In the genomic region with DNA sequence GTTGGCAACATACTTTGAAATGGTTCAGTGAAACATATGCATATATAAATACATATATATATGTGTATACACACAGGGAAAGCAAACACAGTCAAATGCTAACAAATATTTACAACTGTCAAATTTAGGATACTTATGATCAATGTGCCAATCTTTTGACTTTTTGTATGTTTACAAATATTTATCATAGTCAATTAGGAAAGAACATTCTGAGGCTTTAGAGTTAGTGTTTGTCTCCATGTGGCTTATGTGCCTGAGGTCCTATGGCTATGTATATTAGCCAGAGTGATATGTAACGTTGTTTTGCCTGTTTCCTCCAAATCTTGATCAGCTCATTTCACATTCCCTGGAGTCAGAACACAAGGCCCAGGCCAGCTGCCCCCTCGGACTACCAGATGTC, we compare ENCODE assay signal across 31 cellular contexts.
DNase-seq lines count a peak whose midpoint lies in the region; ATAC-seq and TF ChIP-seq lines count a peak whose summit lies in the region.
"Had no signal": no experiment of that assay in that cellular context is flagged by ENCODE, and none has a peak within 500 bp of the region (broad histone marks: within the 10 kb centered on the region; RNA-seq: fewer than 3 reads in every experiment).

No MANE protein-coding gene starts in this region.

- H3K9me3 ChIP-seq in endocrine pancreas (ENCODE audit: control insufficient read depth, low read length) (no peaks in the 10 kb centered on the region), psoas muscle (no peaks in the 10 kb centered on the region)

- 23 to 27% (median 26%) methylated on average over 2 of the region's 2 CpGs for WGBS in psoas muscle, 3 donors

- peaks cover 17% of the 10 kb centered on the region for H3K4me1 ChIP-seq in endocrine pancreas (ENCODE audit: control insufficient read depth, insufficient read depth, low read length)
- no peaks in the 10 kb centered on the region for H3K4me1 ChIP-seq in psoas muscle
- H3K4me1 ChIP-seq: foreskin keratinocyte had no signal

- ATAC-seq in HG03342 (IDR thresholded peaks at IDR 0.05; ENCODE audit: unreplicated experiment) (peak; percentile 11), HG02623 (IDR thresholded peaks at IDR 0.05; ENCODE audit: unreplicated experiment) (no peak), psoas muscle (no peak)
- ATAC-seq: activated naive CD4-positive, alpha-beta T cell treated with anti-CD3 and anti-CD28 coated beads, Interleukin-2, amount 50 U/mL, for 72 hours; foreskin keratinocyte; heart left ventricle; naive thymus-derived CD8-positive, alpha-beta T cell had no signal

- H3K27ac ChIP-seq in psoas muscle, result no peak overlapping the region
- H3K27ac ChIP-seq: 22Rv1, foreskin keratinocyte, RWPE1, WERI-Rb-1 had no signal

- intact Hi-C loops in psoas muscle (cut with DNase I), result no loop called here

- H3K4me3 ChIP-seq in endocrine pancreas (ENCODE audit: control insufficient read depth, insufficient read depth, low read length), result peak overlapping the region; percentile 25
- H3K4me3 ChIP-seq in psoas muscle, result no peak overlapping the region
- H3K4me3 ChIP-seq: esophagus muscularis mucosa, heart left ventricle had no signal

- TF ChIP-seq CTCF in psoas muscle (IDR thresholded peaks at IDR 0.05), result no peak

- H3K36me3 ChIP-seq in endocrine pancreas (ENCODE audit: control insufficient read depth, insufficient read depth, low read length), result no peaks in the 10 kb centered on the region
- H3K36me3 ChIP-seq in psoas muscle (ENCODE audit: insufficient read depth in 1 of 2, low read depth in 1 of 2), result no peaks in the 10 kb centered on the region
- H3K36me3 ChIP-seq: esophagus muscularis mucosa, heart left ventricle, WERI-Rb-1 had no signal

- H3K27me3 ChIP-seq in endocrine pancreas (ENCODE audit: control insufficient read depth, insufficient read depth, low read length) (no peaks in the 10 kb centered on the region), psoas muscle (ENCODE audit: insufficient read depth in 3 of 3, low read length in 2 of 3) (no peaks in the 10 kb centered on the region)
- H3K27me3 ChIP-seq: esophagus muscularis mucosa, foreskin keratinocyte, heart left ventricle had no signal

- DNase-seq in DMS 273 (lab: John Stamatoyannopoulos, UW; ENCODE audit: unreplicated experiment) (peak; percentile 28), DMS 273 treated with DMSO at 0.1 percent for 48 hours (lab: John Stamatoyannopoulos, UW) (no peak), psoas muscle (no peak), midbrain (lab: John Stamatoyannopoulos, UW) (no peak), NCI-H446 treated with DMSO at 0.1 percent for 48 hours (lab: John Stamatoyannopoulos, UW) (no peak)
- DNase-seq: activated CD4-positive, alpha-beta T cell treated with anti-CD3 and anti-CD28 coated beads for 4 hours; amygdala; C1 segment of cervical spinal cord; COR-L47; foreskin keratinocyte; HCEC 1CT; heart left ventricle; islet precursor cell; naive thymus-derived CD8-positive, alpha-beta T cell; NCI-H1417; NCI-H2081; NCI-H2227 treated with DMSO at 0.1 percent for 48 hours; NCI-H774; occipital lobe; stimulated activated CD4-positive, alpha-beta T cell treated with anti-CD3 and anti-CD28 coated beads, Interleukin-15, amount 100 ng/mL, for 24 hours; stimulated activated CD4-positive, alpha-beta T cell treated with anti-CD3 and anti-CD28 coated beads, Interleukin-4, amount 100 ng/mL, for 4 hours; T1000; trophoblast cell; WERI-Rb-1 had no signal

- no peak overlapping the region for H3K9ac ChIP-seq in endocrine pancreas (ENCODE audit: control insufficient read depth, insufficient read depth, low read length)
